1 cellular context compared by ENCODE assay signal in genomic region chr20:48828734-48829460, GRCh38.
TF ChIP-seq lines count a peak whose summit lies in the region.

No MANE protein-coding gene starts in this region.

TF ChIP-seq in liver, 16 proteins besides CTCF, POLR2A, EP300 and RAD21 (continued from another document):
- no peak for TF ChIP-seq TAF1 (conservative IDR thresholded peaks at IDR 0.05)
